30 cellular contexts compared by ENCODE assay signal in the genomic region with DNA sequence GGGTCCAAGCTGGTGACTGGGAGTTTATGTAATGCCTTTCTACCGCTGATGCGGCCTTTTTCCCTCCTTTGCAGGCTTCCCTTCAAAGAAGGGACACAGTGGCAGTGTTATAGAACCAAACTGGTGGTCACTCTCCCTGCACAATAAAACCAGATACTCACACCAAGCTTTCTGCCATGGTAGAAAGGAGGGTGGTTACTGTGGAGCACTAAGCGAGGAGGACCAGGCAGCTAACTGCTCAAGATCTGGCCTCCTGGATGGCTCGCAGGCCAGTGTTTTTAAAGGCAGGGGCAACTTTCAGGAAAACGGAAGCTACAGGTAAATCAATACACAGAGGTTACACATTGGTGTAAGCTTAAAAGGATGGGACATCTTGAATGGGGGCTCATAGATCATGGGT.
"Had no signal": no experiment of that assay in that cellular context is flagged by ENCODE, and none has a peak within 500 bp of the region (broad histone marks: within the 10 kb centered on the region; RNA-seq: fewer than 3 reads in every experiment).

No MANE protein-coding gene starts in this region.

- H3K27me3 ChIP-seq: neural progenitor cell, pancreas, right atrium auricular region, suprapubic skin, testis, transverse colon, uterus had no signal

- H3K36me3 ChIP-seq: neural progenitor cell, pancreas, prostate gland, right atrium auricular region, spleen, suprapubic skin, tibial artery, transverse colon, upper lobe of right lung, uterus had no signal

- DNase-seq: naive B cell; naive thymus-derived CD8-positive, alpha-beta T cell; occipital lobe; pancreas; retina; spleen; stimulated activated CD4-positive, alpha-beta T cell treated with anti-CD3 and anti-CD28 coated beads, Interleukin-12 subunit alpha, Interleukin-12 subunit beta, amount 100 ng/mL, for 4 hours; stimulated activated CD4-positive, alpha-beta T cell treated with anti-CD3 and anti-CD28 coated beads, Interleukin-1b, Interleukin-23, amount 100 ng/mL, for 48 hours; stimulated activated CD4-positive, alpha-beta T cell treated with anti-CD3 and anti-CD28 coated beads, Interleukin-4, amount 100 ng/mL, for 1 hour; stimulated activated CD4-positive, alpha-beta T cell treated with anti-CD3 and anti-CD28 coated beads, Interleukin-4, amount 100 ng/mL, for 4 hours; stimulated activated CD8-positive, alpha-beta memory T cell treated with anti-CD3 and anti-CD28 coated beads, Interleukin-4, amount 100 ng/mL, for 48 hours; stimulated activated naive CD4-positive, alpha-beta T cell; stimulated activated naive CD8-positive, alpha-beta T cell treated with anti-CD3 and anti-CD28 coated beads, Interleukin-15, amount 100 ng/mL, for 72 hours; stimulated activated naive CD8-positive, alpha-beta T cell treated with anti-CD3 and anti-CD28 coated beads, Interleukin-15, Interleukin-2, amounts not matched to agents 100 U/mL and 50 U/mL, for 24 hours; substantia nigra; testis; tibial artery; transverse colon; upper lobe of right lung; uterus had no signal

- H3K27ac ChIP-seq: neural progenitor cell, pancreas, prostate gland, right atrium auricular region, skin epidermis, spleen, suprapubic skin, testis, tibial artery, transverse colon, upper lobe of right lung, uterus had no signal

- H3K9ac ChIP-seq: neural progenitor cell had no signal

- H3K27ac Mint-ChIP-seq: naive B cell; naive thymus-derived CD8-positive, alpha-beta T cell; natural killer cell treated with Interleukin-12 subunit alpha and Interleukin-12 subunit beta and Interleukin-15 and Interleukin-18, amount 100 ng/mL, for 72 hours; stimulated activated memory B cell treated with anti-CD40 and anti-IgM and Interleukin-4, amounts not matched to agents 10 μg/mL and 1 μg/mL and 100 μg/mL, for 72 hours; type B pancreatic cell had no signal

- H3K4me3 ChIP-seq: neural progenitor cell, pancreas, prostate gland, right atrium auricular region, skin epidermis, smooth muscle cell, spleen, suprapubic skin, testis, tibial artery, transverse colon, upper lobe of right lung, uterus had no signal

- H3K4me1 ChIP-seq: pancreas, prostate gland, right atrium auricular region, spleen, suprapubic skin, testis, tibial artery, transverse colon, upper lobe of right lung, uterus had no signal

- ATAC-seq: naive thymus-derived CD8-positive, alpha-beta T cell; natural killer cell treated with Interleukin-12 subunit alpha and Interleukin-12 subunit beta and Interleukin-15 and Interleukin-18, amount 100 ng/mL, for 72 hours; pancreas; sciatic nerve; stimulated activated memory B cell treated with anti-CD40 and anti-IgM and Interleukin-4, amounts not matched to agents 10 μg/mL and 1 μg/mL and 100 μg/mL, for 72 hours; stimulated activated naive CD8-positive, alpha-beta T cell treated with anti-CD3 and anti-CD28 coated beads, Interleukin-15, amount 100 ng/mL, for 72 hours; stimulated activated naive CD8-positive, alpha-beta T cell treated with anti-CD3 and anti-CD28 coated beads, Interleukin-15, Interleukin-2, amounts not matched to agents 100 U/mL and 50 U/mL, for 24 hours; upper lobe of right lung had no signal

- H3K4me1 Mint-ChIP-seq: naive B cell; naive thymus-derived CD8-positive, alpha-beta T cell; stimulated activated memory B cell treated with anti-CD40 and anti-IgM and Interleukin-4, amounts not matched to agents 10 μg/mL and 1 μg/mL and 100 μg/mL, for 72 hours; stimulated activated naive CD8-positive, alpha-beta T cell treated with anti-CD3 and anti-CD28 coated beads, Interleukin-15, amount 100 ng/mL, for 72 hours had no signal

- H3K4me3 Mint-ChIP-seq: naive thymus-derived CD8-positive, alpha-beta T cell; natural killer cell treated with Interleukin-12 subunit alpha and Interleukin-12 subunit beta and Interleukin-15 and Interleukin-18, amount 100 ng/mL, for 72 hours; neural progenitor cell; stimulated activated memory B cell treated with anti-CD40 and anti-IgM and Interleukin-4, amounts not matched to agents 10 μg/mL and 1 μg/mL and 100 μg/mL, for 72 hours; stimulated activated naive CD8-positive, alpha-beta T cell treated with anti-CD3 and anti-CD28 coated beads, Interleukin-15, amount 100 ng/mL, for 72 hours; type B pancreatic cell had no signal

- H2AFZ ChIP-seq: neural progenitor cell had no signal

- H3K36me3 Mint-ChIP-seq: naive B cell; naive thymus-derived CD8-positive, alpha-beta T cell; natural killer cell treated with Interleukin-12 subunit alpha and Interleukin-12 subunit beta and Interleukin-15 and Interleukin-18, amount 100 ng/mL, for 72 hours; neural progenitor cell; stimulated activated memory B cell treated with anti-CD40 and anti-IgM and Interleukin-4, amounts not matched to agents 10 μg/mL and 1 μg/mL and 100 μg/mL, for 72 hours; type B pancreatic cell had no signal

- H3K4me2 ChIP-seq: smooth muscle cell had no signal

- H3K9me3 Mint-ChIP-seq: naive thymus-derived CD8-positive, alpha-beta T cell; natural killer cell treated with Interleukin-12 subunit alpha and Interleukin-12 subunit beta and Interleukin-15 and Interleukin-18, amount 100 ng/mL, for 72 hours; neural progenitor cell; stimulated activated memory B cell treated with anti-CD40 and anti-IgM and Interleukin-4, amounts not matched to agents 10 μg/mL and 1 μg/mL and 100 μg/mL, for 72 hours; stimulated activated naive CD8-positive, alpha-beta T cell treated with anti-CD3 and anti-CD28 coated beads, Interleukin-15, amount 100 ng/mL, for 72 hours; type B pancreatic cell had no signal

- H3K9me3 ChIP-seq: pancreas, prostate gland, right atrium auricular region, spleen, suprapubic skin, testis, tibial artery, transverse colon, upper lobe of right lung, uterus had no signal
